ENCODE assay signal across 8 cellular contexts in the genomic region with DNA sequence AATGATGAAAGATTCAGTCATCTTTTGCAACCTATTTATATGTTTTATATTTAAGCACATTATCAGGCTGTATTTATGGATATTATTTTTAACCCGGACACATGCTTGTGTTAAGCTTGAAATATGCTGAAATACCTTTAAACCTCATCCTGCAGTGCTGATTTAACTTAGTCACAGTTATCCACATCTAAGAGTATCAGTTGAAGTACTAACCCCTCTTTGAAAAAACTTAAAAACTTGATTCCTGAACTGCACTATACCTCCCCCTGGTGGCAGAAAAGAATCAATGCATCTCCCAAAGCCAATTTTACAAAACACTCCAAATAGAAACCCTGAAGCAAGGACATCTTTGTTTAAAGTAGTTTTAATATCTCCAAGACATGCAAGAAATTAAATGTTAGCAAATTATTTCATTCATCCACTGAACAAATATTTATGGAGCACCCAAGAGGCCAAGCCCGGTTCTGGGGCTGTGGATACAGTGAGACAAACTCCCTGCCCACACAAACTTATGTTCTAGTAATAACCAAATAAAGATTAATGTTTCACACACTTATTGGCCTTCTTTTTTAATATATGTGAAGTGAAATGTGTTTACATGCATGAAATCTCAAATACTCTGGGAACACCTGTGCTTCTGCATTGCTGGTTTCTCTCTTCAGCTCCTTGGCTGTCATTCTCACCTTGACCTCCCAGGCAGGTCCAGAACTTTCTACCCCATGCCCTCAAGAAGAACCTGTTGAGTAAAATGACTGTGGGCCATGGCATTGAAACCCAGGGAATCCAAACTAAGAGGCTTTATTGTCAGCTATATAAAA. TPM values are rescaled to one million over a fixed set of nuclear protein-coding genes. Genes with fewer than 3 reads are reported as not detected.
DNase-seq lines count a peak whose midpoint lies in the region; ATAC-seq and TF ChIP-seq lines count a peak whose summit lies in the region.

No MANE protein-coding gene starts in this region.

- POLR2A ChIA-PET in HCT116 (lab: Charles Lee): interaction anchor here (0.7 kb wide), 1 partner anchor 44 kb away, joined by 5 read pairs; a partner anchor contains a TSS

- BruUV-seq in HCT116 (replicated peaks; lab: Mats Ljungman, UMichigan): no TSS peak

- RAD21 ChIA-PET in HCT116 (lab: Charles Lee; ENCODE audit: low non-redundant PET in 1 of 2, low total read pairs in 2 of 2, uncharacterized antibody in 2 of 2, unreplicated experiment in 2 of 2): no interaction called here

- no peak for TF ChIP-seq POLR2A in HCT116 (IDR thresholded peaks at IDR 0.05; ENCODE audit: borderline replicate concordance, extremely low read depth, insufficient read depth, insufficient read length)

- no peak overlapping the region for H3K27ac ChIP-seq in HCT116 (ENCODE audit: low read depth, low read length)
- H3K27ac ChIP-seq in aorta (ENCODE audit: low read depth in 1 of 2, low read length in 2 of 2): peak overlapping the region in 1 of 2 donors; percentile 65

- 0 to 4% methylated on average over 2 of the region's 2 CpGs for WGBS in aorta, 2 donors

- H2AFZ ChIP-seq in HCT116 (ENCODE audit: low read depth, low read length, poor library complexity, severe bottlenecking): no peak overlapping the region

- H3K36me3 ChIP-seq in HCT116 (ENCODE audit: control insufficient read depth in 1 of 2, insufficient read depth in 2 of 2, low read length in 2 of 2) (no peaks in the 10 kb centered on the region), aorta (ENCODE audit: control insufficient read depth in 1 of 2, insufficient read depth in 2 of 2, low read length in 1 of 2) (no peaks in the 10 kb centered on the region)

- H3K9me3 ChIP-seq in HCT116 (ENCODE audit: control insufficient read depth in 1 of 2, insufficient read depth in 1 of 2, low read depth in 1 of 2, low read length in 2 of 2) (no peaks in the 10 kb centered on the region), aorta (ENCODE audit: control insufficient read depth, low read length) (no peaks in the 10 kb centered on the region)

- ATAC-seq in HCT116 (peak; percentile 40; the same call in 1 of the 2 replicates), aorta (ENCODE audit: low FRiP score) (peak; percentile 82), HG03432 (IDR thresholded peaks at IDR 0.05; ENCODE audit: unreplicated experiment) (no peak)

- H3K4me2 ChIP-seq in HCT116 (ENCODE audit: low read length): no peak overlapping the region

- peak; percentile 74 for TF ChIP-seq RAD21 in HCT116 (IDR thresholded peaks at IDR 0.05; ENCODE audit: low read depth)

- intact Hi-C loops in HCT116 (cut with micrococcal nuclease) (loop anchor here (2.0 to 5.0 kb wide), 2 partner anchors 146 to 271 kb away; no protein-coding TSS in a partner anchor), aorta (cut with DNase I) (loop anchor here in 1 of 2 donors (10.0 kb wide), 1 partner anchor 414 kb away; no protein-coding TSS in a partner anchor)

- H3K9ac ChIP-seq in HCT116 (ENCODE audit: low read length): no peak overlapping the region

- CTCF ChIA-PET in HCT116 (lab: Charles Lee): interaction anchor here (0.6 to 1.2 kb wide), 5 partner anchors 20 to 162 kb away, joined by 3 to 5 read pairs (median 3); no protein-coding TSS in a partner anchor

- no peaks in the 10 kb centered on the region for H3K9me2 ChIP-seq in HCT116 (ENCODE audit: insufficient read depth)

- DNase-seq in COLO829 (ENCODE audit: low spot score) (peak; percentile 61), HCT116 (ENCODE audit: low read depth, low spot score) (peak; percentile 21), RPMI7951 (ENCODE audit: low read depth) (peak; percentile 73), dermis blood vessel endothelial cell (peak; percentile 80), medulla oblongata (ENCODE audit: extremely low spot score) (peak; percentile 81), aorta (no peak), NCI-H2029 treated with DMSO at 0.1 percent for 48 hours (lab: John Stamatoyannopoulos, UW) (no peak)

- H3K4me3 ChIP-seq in HCT116 (replicated peaks in 1 of 2; ENCODE audit: low read depth in 1 of 2, low read length in 2 of 2): no peak overlapping the region
- H3K4me3 ChIP-seq in aorta (ENCODE audit: low read length in 2 of 2): peak overlapping the region in 1 of 2 donors; percentile 46

- H3K79me2 ChIP-seq in HCT116 (ENCODE audit: insufficient read depth, low read length): 0 out of 2 replicates have a peak, but pooled peaks cover 4% of the 10 kb centered on the region

- H3K27me3 ChIP-seq in HCT116 (ENCODE audit: insufficient read depth, low read length): no peaks in the 10 kb centered on the region
- H3K27me3 ChIP-seq in aorta (ENCODE audit: control insufficient read depth in 1 of 2, insufficient read depth in 2 of 2, low read length in 1 of 2): no peaks in the 10 kb centered on the region

- TF ChIP-seq CTCF in HCT116 (IDR thresholded peaks at IDR 0.05 in 2 of 3, conservative IDR thresholded peaks at IDR 0.05 in 1 of 3; ENCODE audit: borderline replicate concordance in 1 of 3, insufficient read depth in 1 of 3, low read depth in 2 of 3, low read length in 2 of 3): peak; percentile 70 to 96 (median 86); a peak in 5 of 6 replicates

- H4K20me1 ChIP-seq in HCT116 (ENCODE audit: insufficient read depth): no peaks in the 10 kb centered on the region

- H3K4me1 ChIP-seq in HCT116 (ENCODE audit: control insufficient read depth in 1 of 2, insufficient read depth in 2 of 2, low read length in 2 of 2) (peaks cover 9 to 11% of the 10 kb centered on the region in 2 experiments; a peak in 3 of 4 replicates), aorta (ENCODE audit: control insufficient read depth in 1 of 2, insufficient read depth in 2 of 2, low read length in 2 of 2) (peaks cover 0 to 3% of the 10 kb centered on the region in 2 donors)

TF ChIP-seq in HCT116, 20 proteins besides CTCF, POLR2A, EP300 and RAD21:
- TF ChIP-seq CBX3 (IDR thresholded peaks at IDR 0.05; ENCODE audit: low read depth): no peak
- peak; percentile 17; the same call in 1 of the 2 replicates for TF ChIP-seq JUND (IDR thresholded peaks at IDR 0.05)
- TF ChIP-seq, protein P1, sequence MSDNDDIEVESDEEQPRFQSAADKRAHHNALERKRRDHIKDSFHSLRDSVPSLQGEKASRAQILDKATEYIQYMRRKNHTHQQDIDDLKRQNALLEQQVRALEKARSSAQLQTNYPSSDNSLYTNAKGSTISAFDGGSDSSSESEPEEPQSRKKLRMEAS (IDR thresholded peaks at IDR 0.05): 0 out of 2 replicates have a peak, but pooled peaks have one; percentile 4
- 0 out of 2 replicates have a peak, but pooled peaks have one; percentile 21 for TF ChIP-seq EGR1 (IDR thresholded peaks at IDR 0.05; ENCODE audit: low read depth)
- no peak for TF ChIP-seq YY1 (IDR thresholded peaks at IDR 0.05; ENCODE audit: extremely low read depth, insufficient replicate concordance, low read depth, low read length)
- no peak for TF ChIP-seq SP1 (IDR thresholded peaks at IDR 0.05; ENCODE audit: low read depth)

RNA-seq across cellular contexts. Expression of a gene that starts 44.0 kb away (rescaled TPM):
- total RNA-seq in HCT116 (2021; ENCODE audit: unreplicated experiment): 27.0 TPM
- polyA plus RNA-seq in HCT116 (2012): 6.3 and 9.3 TPM in 2 replicates
- total RNA-seq in RPMI7951 (2014; rRNA removed; shearing (Covaris generic)): 23.4 and 23.7 TPM in 2 replicates
- 80.8 and 98.9 TPM in 2 replicates for total RNA-seq in dermis blood vessel endothelial cell
- 100 to 1,000 TPM; 319 to 374 TPM for total RNA-seq in aorta
- 100 to 1,000 TPM in 1 of 2 donors, 10 to 100 TPM in 1; 68.4 to 104 TPM for polyA plus RNA-seq in aorta

Comparison
In these comparisons a context has a peak if more than half of its experiments do, and no peak if none do; other contexts are left out.
1. DNase-seq: peak in COLO829 (single experiment), HCT116 (single experiment), RPMI7951 (single experiment), dermis blood vessel endothelial cell (single experiment) and medulla oblongata (single experiment); none in aorta (0 of 2) and NCI-H2029 treated with DMSO at 0.1 percent for 48 hours (single experiment).